Comparison of ENCODE assay signal across 1 cellular context in genomic region chr7:4733936-4734528, GRCh38.
TF ChIP-seq lines count a peak whose summit lies in the region.

No MANE protein-coding gene starts in this region.

TF ChIP-seq in K562, 482 proteins besides CTCF, POLR2A, EP300 and RAD21:
- TF ChIP-seq POLR2G (IDR thresholded peaks at IDR 0.05; ENCODE audit: low read depth, low read length) (0 out of 2 replicates have a peak, but pooled peaks have one; percentile 18), CBX1 (IDR thresholded peaks at IDR 0.05; ENCODE audit: low read depth) (no peak)
